In the genomic region with DNA sequence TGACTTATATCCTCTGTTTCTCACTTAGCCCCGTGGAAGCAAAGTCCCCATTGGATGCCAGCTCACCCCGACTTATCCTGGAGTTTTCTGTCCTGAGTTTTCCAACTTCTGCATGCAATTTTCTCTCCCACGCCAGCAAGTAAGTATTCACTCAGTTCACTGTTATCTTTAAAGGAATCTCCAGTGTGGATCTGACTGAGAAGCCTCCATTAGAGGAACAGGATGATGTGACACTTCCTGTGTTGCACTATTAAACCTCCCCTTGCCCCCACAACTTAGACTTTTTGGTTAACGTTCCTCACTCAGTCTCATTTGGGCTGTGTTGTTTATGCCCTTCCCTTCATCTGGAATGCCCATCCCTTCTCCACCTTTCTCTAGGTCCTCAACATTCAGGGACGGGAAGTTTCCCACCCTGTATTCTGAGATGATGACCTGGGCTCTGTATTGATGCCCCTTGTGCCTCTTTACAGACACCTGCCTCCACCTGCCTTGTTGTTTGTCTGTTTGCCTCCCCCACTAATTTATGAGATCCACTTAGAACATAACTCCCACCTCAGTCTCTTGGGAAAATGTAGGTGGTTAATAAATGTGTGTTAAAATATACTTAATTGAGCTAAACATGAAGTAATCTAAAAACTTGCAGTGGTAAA, we compare ENCODE assay signal across 1 cellular context.
A peak's percentile ranks its signal among the peaks of the same experiment; 100 is the strongest.
TF ChIP-seq lines count a peak whose summit lies in the region.

No MANE protein-coding gene starts in this region.

TF ChIP-seq in K562, 482 proteins besides CTCF, POLR2A, EP300 and RAD21 (continued from another document and continues in another):
- TF ChIP-seq, protein P1, sequence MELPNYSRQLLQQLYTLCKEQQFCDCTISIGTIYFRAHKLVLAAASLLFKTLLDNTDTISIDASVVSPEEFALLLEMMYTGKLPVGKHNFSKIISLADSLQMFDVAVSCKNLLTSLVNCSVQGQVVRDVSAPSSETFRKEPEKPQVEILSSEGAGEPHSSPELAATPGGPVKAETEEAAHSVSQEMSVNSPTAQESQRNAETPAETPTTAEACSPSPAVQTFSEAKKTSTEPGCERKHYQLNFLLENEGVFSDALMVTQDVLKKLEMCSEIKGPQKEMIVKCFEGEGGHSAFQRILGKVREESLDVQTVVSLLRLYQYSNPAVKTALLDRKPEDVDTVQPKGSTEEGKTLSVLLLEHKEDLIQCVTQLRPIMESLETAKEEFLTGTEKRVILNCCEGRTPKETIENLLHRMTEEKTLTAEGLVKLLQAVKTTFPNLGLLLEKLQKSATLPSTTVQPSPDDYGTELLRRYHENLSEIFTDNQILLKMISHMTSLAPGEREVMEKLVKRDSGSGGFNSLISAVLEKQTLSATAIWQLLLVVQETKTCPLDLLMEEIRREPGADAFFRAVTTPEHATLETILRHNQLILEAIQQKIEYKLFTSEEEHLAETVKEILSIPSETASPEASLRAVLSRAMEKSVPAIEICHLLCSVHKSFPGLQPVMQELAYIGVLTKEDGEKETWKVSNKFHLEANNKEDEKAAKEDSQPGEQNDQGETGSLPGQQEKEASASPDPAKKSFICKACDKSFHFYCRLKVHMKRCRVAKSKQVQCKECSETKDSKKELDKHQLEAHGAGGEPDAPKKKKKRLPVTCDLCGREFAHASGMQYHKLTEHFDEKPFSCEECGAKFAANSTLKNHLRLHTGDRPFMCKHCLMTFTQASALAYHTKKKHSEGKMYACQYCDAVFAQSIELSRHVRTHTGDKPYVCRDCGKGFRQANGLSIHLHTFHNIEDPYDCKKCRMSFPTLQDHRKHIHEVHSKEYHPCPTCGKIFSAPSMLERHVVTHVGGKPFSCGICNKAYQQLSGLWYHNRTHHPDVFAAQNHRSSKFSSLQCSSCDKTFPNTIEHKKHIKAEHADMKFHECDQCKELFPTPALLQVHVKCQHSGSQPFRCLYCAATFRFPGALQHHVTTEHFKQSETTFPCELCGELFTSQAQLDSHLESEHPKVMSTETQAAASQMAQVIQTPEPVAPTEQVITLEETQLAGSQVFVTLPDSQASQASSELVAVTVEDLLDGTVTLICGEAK (IDR thresholded peaks at IDR 0.05), result peak; percentile 85
- TF ChIP-seq, protein P1 (CRISPR knock-in tag; IDR thresholded peaks at IDR 0.05), result no peak
- TF ChIP-seq REST (CRISPR knock-in tag; IDR thresholded peaks at IDR 0.05; ENCODE audit: low read depth) (no peak), TFAM (CRISPR knock-in tag; conservative IDR thresholded peaks at IDR 0.05) (no peak), SFPQ (IDR thresholded peaks at IDR 0.05; ENCODE audit: low read depth, low read length) (no peak), WHSC1 (IDR thresholded peaks at IDR 0.05; ENCODE audit: low read length) (no peak), ZNF140 (CRISPR knock-in tag; IDR thresholded peaks at IDR 0.05) (no peak), ETV1 (tag; conservative IDR thresholded peaks at IDR 0.05; ENCODE audit: low read depth) (0 out of 2 replicates have a peak, but pooled peaks have one; percentile 20), NFRKB (IDR thresholded peaks at IDR 0.05; ENCODE audit: low read depth) (no peak), ILF3 (IDR thresholded peaks at IDR 0.05; ENCODE audit: borderline replicate concordance) (no peak), TRIM28 (IDR thresholded peaks at IDR 0.05) (no peak), ZBTB9 (CRISPR knock-in tag; IDR thresholded peaks at IDR 0.05) (0 out of 2 replicates have a peak, but pooled peaks have one; percentile 33), ZNF695 (CRISPR knock-in tag; IDR thresholded peaks at IDR 0.05) (no peak), BRF1 (IDR thresholded peaks at IDR 0.05; ENCODE audit: borderline replicate concordance, extremely low read depth, insufficient read length) (no peak), KLF10 (CRISPR knock-in tag; IDR thresholded peaks at IDR 0.05) (no peak), GABPA (tag; conservative IDR thresholded peaks at IDR 0.05; ENCODE audit: low read depth) (peak; percentile 92), ARID1B (IDR thresholded peaks at IDR 0.05) (no peak), CTBP1 (IDR thresholded peaks at IDR 0.05; ENCODE audit: borderline replicate concordance) (no peak), ZSCAN29 (IDR thresholded peaks at IDR 0.05) (no peak), ZC3H8 (IDR thresholded peaks at IDR 0.05) (no peak), RAD51 (IDR thresholded peaks at IDR 0.05; ENCODE audit: borderline replicate concordance, low read depth) (no peak), ZFPM2 (CRISPR knock-in tag; IDR thresholded peaks at IDR 0.05) (no peak), BHLHE40 (IDR thresholded peaks at IDR 0.05; ENCODE audit: low read length) (no peak), RBFOX2 (IDR thresholded peaks at IDR 0.05; ENCODE audit: low read depth, low read length) (no peak), PTRF (tag; IDR thresholded peaks at IDR 0.05) (no peak), SIRT6 (IDR thresholded peaks at IDR 0.05; ENCODE audit: low read depth, low read length) (no peak), LEF1 (IDR thresholded peaks at IDR 0.05) (no peak), GTF2A2 (tag; IDR thresholded peaks at IDR 0.05) (no peak), NBN (IDR thresholded peaks at IDR 0.05; ENCODE audit: low read depth) (no peak), NR2C1 (IDR thresholded peaks at IDR 0.05) (no peak), NR2C1 (tag; IDR thresholded peaks at IDR 0.05) (peak; percentile 63), PHF20 (IDR thresholded peaks at IDR 0.05; ENCODE audit: partially characterized antibody) (no peak), MYBL2 (IDR thresholded peaks at IDR 0.05; ENCODE audit: low read depth) (no peak), MYBL2 (CRISPR knock-in tag; IDR thresholded peaks at IDR 0.05; ENCODE audit: borderline replicate concordance) (no peak), SIN3B (IDR thresholded peaks at IDR 0.05; ENCODE audit: low read depth) (no peak), HDAC3 (IDR thresholded peaks at IDR 0.05; ENCODE audit: borderline replicate concordance, partially characterized antibody) (no peak), ZNF224 (CRISPR knock-in tag; IDR thresholded peaks at IDR 0.05) (no peak), ZNF431 (CRISPR knock-in tag; IDR thresholded peaks at IDR 0.05) (no peak), CBFA2T3 (IDR thresholded peaks at IDR 0.05) (no peak), KHSRP (IDR thresholded peaks at IDR 0.05) (no peak)
- TF ChIP-seq, protein P2, sequence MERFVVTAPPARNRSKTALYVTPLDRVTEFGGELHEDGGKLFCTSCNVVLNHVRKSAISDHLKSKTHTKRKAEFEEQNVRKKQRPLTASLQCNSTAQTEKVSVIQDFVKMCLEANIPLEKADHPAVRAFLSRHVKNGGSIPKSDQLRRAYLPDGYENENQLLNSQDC (CRISPR knock-in tag; IDR thresholded peaks at IDR 0.05), result no peak
- TF ChIP-seq, protein P3, sequence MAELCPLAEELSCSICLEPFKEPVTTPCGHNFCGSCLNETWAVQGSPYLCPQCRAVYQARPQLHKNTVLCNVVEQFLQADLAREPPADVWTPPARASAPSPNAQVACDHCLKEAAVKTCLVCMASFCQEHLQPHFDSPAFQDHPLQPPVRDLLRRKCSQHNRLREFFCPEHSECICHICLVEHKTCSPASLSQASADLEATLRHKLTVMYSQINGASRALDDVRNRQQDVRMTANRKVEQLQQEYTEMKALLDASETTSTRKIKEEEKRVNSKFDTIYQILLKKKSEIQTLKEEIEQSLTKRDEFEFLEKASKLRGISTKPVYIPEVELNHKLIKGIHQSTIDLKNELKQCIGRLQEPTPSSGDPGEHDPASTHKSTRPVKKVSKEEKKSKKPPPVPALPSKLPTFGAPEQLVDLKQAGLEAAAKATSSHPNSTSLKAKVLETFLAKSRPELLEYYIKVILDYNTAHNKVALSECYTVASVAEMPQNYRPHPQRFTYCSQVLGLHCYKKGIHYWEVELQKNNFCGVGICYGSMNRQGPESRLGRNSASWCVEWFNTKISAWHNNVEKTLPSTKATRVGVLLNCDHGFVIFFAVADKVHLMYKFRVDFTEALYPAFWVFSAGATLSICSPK (IDR thresholded peaks at IDR 0.05; ENCODE audit: borderline replicate concordance), result no peak
- TF ChIP-seq, protein P4, sequence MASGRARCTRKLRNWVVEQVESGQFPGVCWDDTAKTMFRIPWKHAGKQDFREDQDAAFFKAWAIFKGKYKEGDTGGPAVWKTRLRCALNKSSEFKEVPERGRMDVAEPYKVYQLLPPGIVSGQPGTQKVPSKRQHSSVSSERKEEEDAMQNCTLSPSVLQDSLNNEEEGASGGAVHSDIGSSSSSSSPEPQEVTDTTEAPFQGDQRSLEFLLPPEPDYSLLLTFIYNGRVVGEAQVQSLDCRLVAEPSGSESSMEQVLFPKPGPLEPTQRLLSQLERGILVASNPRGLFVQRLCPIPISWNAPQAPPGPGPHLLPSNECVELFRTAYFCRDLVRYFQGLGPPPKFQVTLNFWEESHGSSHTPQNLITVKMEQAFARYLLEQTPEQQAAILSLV (tag; IDR thresholded peaks at IDR 0.05), result no peak
- TF ChIP-seq, protein P5, sequence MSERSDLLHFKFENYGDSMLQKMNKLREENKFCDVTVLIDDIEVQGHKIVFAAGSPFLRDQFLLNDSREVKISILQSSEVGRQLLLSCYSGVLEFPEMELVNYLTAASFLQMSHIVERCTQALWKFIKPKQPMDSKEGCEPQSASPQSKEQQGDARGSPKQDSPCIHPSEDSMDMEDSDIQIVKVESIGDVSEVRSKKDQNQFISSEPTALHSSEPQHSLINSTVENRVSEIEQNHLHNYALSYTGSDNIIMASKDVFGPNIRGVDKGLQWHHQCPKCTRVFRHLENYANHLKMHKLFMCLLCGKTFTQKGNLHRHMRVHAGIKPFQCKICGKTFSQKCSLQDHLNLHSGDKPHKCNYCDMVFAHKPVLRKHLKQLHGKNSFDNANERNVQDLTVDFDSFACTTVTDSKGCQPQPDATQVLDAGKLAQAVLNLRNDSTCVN (CRISPR knock-in tag; IDR thresholded peaks at IDR 0.05), result no peak
